In genomic region chr5:140591747-140592372, GRCh38 we compare ENCODE assay signal across 10 cellular contexts. TPM values are rescaled to one million over a fixed set of nuclear protein-coding genes. Genes with fewer than 3 reads are reported as not detected.
A peak's percentile ranks its signal among the peaks of the same experiment; 100 is the strongest.
DNase-seq lines count a peak whose midpoint lies in the region; ATAC-seq and TF ChIP-seq lines count a peak whose summit lies in the region.
"Had no signal": no experiment of that assay in that cellular context is flagged by ENCODE, and none has a peak within 500 bp of the region (broad histone marks: within the 10 kb centered on the region; RNA-seq: fewer than 3 reads in every experiment).

No MANE protein-coding gene starts in this region.

- TF ChIP-seq CTCF in PC-9 (conservative IDR thresholded peaks at IDR 0.05) (no peak), foreskin keratinocyte (conservative IDR thresholded peaks at IDR 0.05) (no peak)

- no peaks in the 10 kb centered on the region for H3K79me2 ChIP-seq in PC-9 (ENCODE audit: low read depth)
- H3K79me2 ChIP-seq: parathyroid adenoma had no signal

- H4K20me1 ChIP-seq in PC-9 (ENCODE audit: insufficient read depth), result no peaks in the 10 kb centered on the region

- no peaks in the 10 kb centered on the region for H3K36me3 ChIP-seq in PC-9 (ENCODE audit: low read depth)

- H3K9me3 ChIP-seq in PC-9 (ENCODE audit: insufficient read depth, low read depth), result no peaks in the 10 kb centered on the region

- no peak overlapping the region for H3K4me3 Mint-ChIP-seq in activated T-helper 1 cell treated with anti-CD3 and anti-CD28 coated beads, Interleukin-12 subunit alpha, Interleukin-12 subunit beta, Interleukin-2, Interleukin-4 antibody, amounts not matched to agents 30 ng/mL and 10 ng/mL and 1 ng/mL, durations not matched to agents 14 hours and 24 hours and 36 hours
- H3K4me3 Mint-ChIP-seq: activated T-cell treated with anti-CD3 and anti-CD28 coated beads, Interleukin-2, amount 50 U/mL, for 4 hours had no signal

- H2AFZ ChIP-seq in PC-9, result 0 out of 2 replicates have a peak overlapping the region, but pooled peaks have one; percentile 58
- H2AFZ ChIP-seq: parathyroid adenoma had no signal

- no peaks in the 10 kb centered on the region for H3F3A ChIP-seq in PC-9 (ENCODE audit: insufficient read depth, low read depth)

- no peaks in the 10 kb centered on the region for H3K9me3 Mint-ChIP-seq in activated T-helper 1 cell treated with anti-CD3 and anti-CD28 coated beads, Interleukin-12 subunit alpha, Interleukin-12 subunit beta, Interleukin-2, Interleukin-4 antibody, amounts not matched to agents 30 ng/mL and 10 ng/mL and 1 ng/mL, durations not matched to agents 14 hours and 24 hours and 36 hours
- H3K9me3 Mint-ChIP-seq: activated T-cell treated with anti-CD3 and anti-CD28 coated beads, Interleukin-2, amount 50 U/mL, for 4 hours had no signal

- H3K36me3 Mint-ChIP-seq in activated T-helper 1 cell treated with anti-CD3 and anti-CD28 coated beads, Interleukin-12 subunit alpha, Interleukin-12 subunit beta, Interleukin-2, Interleukin-4 antibody, amounts not matched to agents 30 ng/mL and 10 ng/mL and 1 ng/mL, durations not matched to agents 14 hours and 24 hours and 36 hours (ENCODE audit: low read depth), result no peaks in the 10 kb centered on the region

- POLR2A ChIA-PET in PC-9 (lab: Charles Lee; ENCODE audit: unreplicated experiment), result no interaction called here

- peak; percentile 35 for DNase-seq in Daoy (ENCODE audit: low read depth)
- no peak for DNase-seq in PC-9
- DNase-seq in foreskin keratinocyte, result peak; percentile 32 to 57
- no peak for DNase-seq in stimulated activated naive CD4-positive, alpha-beta T cell (lab: John Stamatoyannopoulos, UW)
- no peak for DNase-seq in activated T-helper 1 cell treated with anti-CD3 and anti-CD28 coated beads, Interleukin-12 subunit alpha, Interleukin-12 subunit beta, Interleukin-2, Interleukin-4 antibody, amounts not matched to agents 30 ng/mL and 10 ng/mL and 1 ng/mL, durations not matched to agents 14 hours and 24 hours and 36 hours (ENCODE audit: low spot score)
- DNase-seq: activated T-cell treated with anti-CD3 and anti-CD28 coated beads, Interleukin-2, amount 50 U/mL, for 4 hours; effector CD8-positive, alpha-beta T cell; NCI-H510A had no signal

- no peak overlapping the region for H3K27ac Mint-ChIP-seq in activated T-helper 1 cell treated with anti-CD3 and anti-CD28 coated beads, Interleukin-12 subunit alpha, Interleukin-12 subunit beta, Interleukin-2, Interleukin-4 antibody, amounts not matched to agents 30 ng/mL and 10 ng/mL and 1 ng/mL, durations not matched to agents 14 hours and 24 hours and 36 hours

- BruUV-seq in PC-9 (replicated peaks; lab: Mats Ljungman, UMichigan), result no TSS peak

- H3K4me1 ChIP-seq in PC-9 (replicated peaks; ENCODE audit: insufficient read depth) (no peaks in the 10 kb centered on the region), foreskin keratinocyte (no peaks in the 10 kb centered on the region)

- H3K4me3 ChIP-seq in PC-9, result no peak overlapping the region

- H3K27ac ChIP-seq in PC-9, result no peak overlapping the region
- H3K27ac ChIP-seq in foreskin keratinocyte, result no peak overlapping the region
- H3K27ac ChIP-seq: parathyroid adenoma had no signal

- peaks cover 8% of the 10 kb centered on the region for H3K27me3 Mint-ChIP-seq in activated T-helper 1 cell treated with anti-CD3 and anti-CD28 coated beads, Interleukin-12 subunit alpha, Interleukin-12 subunit beta, Interleukin-2, Interleukin-4 antibody, amounts not matched to agents 30 ng/mL and 10 ng/mL and 1 ng/mL, durations not matched to agents 14 hours and 24 hours and 36 hours (ENCODE audit: insufficient read depth)

- ATAC-seq in foreskin keratinocyte (peak; percentile 70), GM21786 (IDR thresholded peaks at IDR 0.05; ENCODE audit: unreplicated experiment) (no peak)
- ATAC-seq: activated T-cell treated with anti-CD3 and anti-CD28 coated beads, Interleukin-2, amount 50 U/mL, for 4 hours had no signal

- H3K27me3 ChIP-seq in PC-9 (ENCODE audit: insufficient read depth, low read depth), result no peaks in the 10 kb centered on the region
- no peaks in the 10 kb centered on the region for H3K27me3 ChIP-seq in foreskin keratinocyte

- no peaks in the 10 kb centered on the region for H3K4me1 Mint-ChIP-seq in activated T-helper 1 cell treated with anti-CD3 and anti-CD28 coated beads, Interleukin-12 subunit alpha, Interleukin-12 subunit beta, Interleukin-2, Interleukin-4 antibody, amounts not matched to agents 30 ng/mL and 10 ng/mL and 1 ng/mL, durations not matched to agents 14 hours and 24 hours and 36 hours (ENCODE audit: low read depth)

- intact Hi-C loops in PC-9 (cut with micrococcal nuclease; ENCODE audit: unreplicated experiment), result no loop called here
- intact Hi-C loops in activated T-helper 1 cell treated with anti-CD3 and anti-CD28 coated beads, Interleukin-12 subunit alpha, Interleukin-12 subunit beta, Interleukin-2, Interleukin-4 antibody, amounts not matched to agents 30 ng/mL and 10 ng/mL and 1 ng/mL, durations not matched to agents 14 hours and 24 hours and 36 hours (cut with micrococcal nuclease), result no loop called here

- H3K4me2 ChIP-seq in PC-9, result peak overlapping the region; percentile 46; the same call in 1 of the 2 replicates

- CTCF ChIA-PET in PC-9 (lab: Charles Lee), result no interaction called here

- 0 out of 2 replicates have a peak, but pooled peaks cover 3% of the 10 kb centered on the region for H3K9me2 ChIP-seq in PC-9 (ENCODE audit: insufficient read depth)

RNA-seq across cellular contexts. Expression of gene SLC35A4, which starts 27.2 kb away (rescaled TPM):
- total RNA-seq in Daoy (2014; rRNA removed; shearing (Covaris generic)), result 17.8 and 23.5 TPM in 2 replicates
- 44.2 and 66.2 TPM in 2 replicates for total RNA-seq in PC-9 (2021)
- total RNA-seq in foreskin keratinocyte, result 36.3 and 36.4 TPM in 2 replicates
- 45.7 and 46.3 TPM in 2 replicates for polyA plus RNA-seq in foreskin keratinocyte
- 94.3 and 107 TPM in 2 replicates for total RNA-seq in activated T-helper 1 cell treated with anti-CD3 and anti-CD28 coated beads, Interleukin-12 subunit alpha, Interleukin-12 subunit beta, Interleukin-2, Interleukin-4 antibody, amounts not matched to agents 30 ng/mL and 10 ng/mL and 1 ng/mL, durations not matched to agents 14 hours and 24 hours and 36 hours

RNA-seq across cellular contexts. Expression of gene APBB3, which starts 27.5 kb away (rescaled TPM):
- 10.7 and 15.9 TPM in 2 replicates for total RNA-seq in Daoy (2014; rRNA removed; shearing (Covaris generic))
- total RNA-seq in PC-9 (2021) (23.4 and 26.0 TPM in 2 replicates), foreskin keratinocyte (4.1 and 4.4 TPM in 2 replicates)
- polyA plus RNA-seq in foreskin keratinocyte, result 4.5 and 5.0 TPM in 2 replicates
- 17.2 and 21.2 TPM in 2 replicates for total RNA-seq in activated T-helper 1 cell treated with anti-CD3 and anti-CD28 coated beads, Interleukin-12 subunit alpha, Interleukin-12 subunit beta, Interleukin-2, Interleukin-4 antibody, amounts not matched to agents 30 ng/mL and 10 ng/mL and 1 ng/mL, durations not matched to agents 14 hours and 24 hours and 36 hours

RNA-seq across cellular contexts. Expression of gene SRA1, which starts 34.6 kb away (rescaled TPM):
- total RNA-seq in Daoy (2014; rRNA removed; shearing (Covaris generic)), result 59.0 and 60.4 TPM in 2 replicates
- total RNA-seq in PC-9 (2021), result 30.5 and 36.1 TPM in 2 replicates
- total RNA-seq in foreskin keratinocyte, result 44.0 and 49.1 TPM in 2 replicates
- polyA plus RNA-seq in foreskin keratinocyte, result 66.2 and 74.5 TPM in 2 replicates
- 55.6 and 59.2 TPM in 2 replicates for total RNA-seq in activated T-helper 1 cell treated with anti-CD3 and anti-CD28 coated beads, Interleukin-12 subunit alpha, Interleukin-12 subunit beta, Interleukin-2, Interleukin-4 antibody, amounts not matched to agents 30 ng/mL and 10 ng/mL and 1 ng/mL, durations not matched to agents 14 hours and 24 hours and 36 hours

RNA-seq across cellular contexts. Expression of gene CD14, which starts 41.1 kb away (rescaled TPM):
- total RNA-seq in Daoy (2014; rRNA removed; shearing (Covaris generic)), result 0.11 TPM in 1 of 2 replicates, not detected in the other
- 0.35 and 0.81 TPM in 2 replicates for total RNA-seq in PC-9 (2021)
- not detected in 2 replicates for total RNA-seq in foreskin keratinocyte
- polyA plus RNA-seq in foreskin keratinocyte, result 0.11 and 0.12 TPM in 2 replicates
- 0.29 and 0.62 TPM in 2 replicates for total RNA-seq in activated T-helper 1 cell treated with anti-CD3 and anti-CD28 coated beads, Interleukin-12 subunit alpha, Interleukin-12 subunit beta, Interleukin-2, Interleukin-4 antibody, amounts not matched to agents 30 ng/mL and 10 ng/mL and 1 ng/mL, durations not matched to agents 14 hours and 24 hours and 36 hours

RNA-seq across cellular contexts. Expression of gene EIF4EBP3, which starts 44.4 kb away (rescaled TPM):
- total RNA-seq in Daoy (2014; rRNA removed; shearing (Covaris generic)), result not detected in 2 replicates
- total RNA-seq in PC-9 (2021) (4.8 and 5.6 TPM in 2 replicates), foreskin keratinocyte (2.5 and 4.4 TPM in 2 replicates)
- 10.4 and 11.6 TPM in 2 replicates for polyA plus RNA-seq in foreskin keratinocyte
- total RNA-seq in activated T-helper 1 cell treated with anti-CD3 and anti-CD28 coated beads, Interleukin-12 subunit alpha, Interleukin-12 subunit beta, Interleukin-2, Interleukin-4 antibody, amounts not matched to agents 30 ng/mL and 10 ng/mL and 1 ng/mL, durations not matched to agents 14 hours and 24 hours and 36 hours, result 12.7 and 16.1 TPM in 2 replicates

Comparison
In these comparisons a context has a peak if more than half of its experiments do, and no peak if none do; other contexts are left out.
1. DNase-seq: peak in Daoy (single experiment) and foreskin keratinocyte (2 of 2); none in PC-9 (0 of 2), stimulated activated naive CD4-positive, alpha-beta T cell (0 of 6) and activated T-helper 1 cell treated with anti-CD3 and anti-CD28 coated beads, Interleukin-12 subunit alpha, Interleukin-12 subunit beta, Interleukin-2, Interleukin-4 antibody, amounts not matched to agents 30 ng/mL and 10 ng/mL and 1 ng/mL, durations not matched to agents 14 hours and 24 hours and 36 hours (single experiment).